In genomic region chr1:17232759-17233661, GRCh38 we compare ENCODE assay signal across 11 cellular contexts. TPM values are rescaled to one million over a fixed set of nuclear protein-coding genes. Genes with fewer than 3 reads are reported as not detected.
DNase-seq lines count a peak whose midpoint lies in the region; ATAC-seq and TF ChIP-seq lines count a peak whose summit lies in the region.
"Had no signal": no experiment of that assay in that cellular context is flagged by ENCODE, and none has a peak within 500 bp of the region (broad histone marks: within the 10 kb centered on the region; RNA-seq: fewer than 3 reads in every experiment).

No MANE protein-coding gene starts in this region.

- H2AFZ ChIP-seq in mesenchymal stem cell (ENCODE audit: low read depth, low read length) = no peak overlapping the region

- no peak for TF ChIP-seq POLR2A in body of pancreas (IDR thresholded peaks at IDR 0.05)

- no peak overlapping the region for H3K23ac ChIP-seq in mesenchymal stem cell (ENCODE audit: low read length in 2 of 2)

- H3K27ac ChIP-seq in body of pancreas = peak overlapping the region; percentile 44 to 75 (median 60)
- H3K27ac ChIP-seq in mesenchymal stem cell (ENCODE audit: low read length, poor library complexity, severe bottlenecking) = peak overlapping the region; percentile 99

- H3K18ac ChIP-seq in mesenchymal stem cell (ENCODE audit: low read depth in 1 of 2, low read length in 2 of 2) = peak overlapping the region; percentile 68 to 86

- H3K4me3 ChIP-seq in body of pancreas (no peak overlapping the region), mesenchymal stem cell (ENCODE audit: insufficient read depth in 1 of 2, low read depth in 1 of 2, low read length in 2 of 2) (no peak overlapping the region)

- H2BK5ac ChIP-seq in mesenchymal stem cell (ENCODE audit: low read depth, low read length, poor library complexity, severe bottlenecking) = peak overlapping the region; percentile 99

- DNase-seq in AG08395 (ENCODE audit: low spot score) (peak; percentile 75), body of pancreas (peak in 2 of 4 donors; percentile 37 to 51), mesenchymal stem cell (peak; percentile 88), NCI-H2107 treated with DMSO at 0.1 percent for 48 hours (lab: John Stamatoyannopoulos, UW; ENCODE audit: unreplicated experiment) (no peak)
- no peak for DNase-seq in activated CD4-positive, alpha-beta T cell treated with anti-CD3 and anti-CD28 coated beads for 48 hours
- no peak for DNase-seq in stimulated activated CD8-positive, alpha-beta memory T cell treated with anti-CD3 and anti-CD28 coated beads, Interleukin-4, amount 100 ng/mL, for 48 hours
- DNase-seq: NCI-H1092 treated with DMSO at 0.1 percent for 48 hours had no signal

- no peaks in the 10 kb centered on the region for H3K79me1 ChIP-seq in mesenchymal stem cell (replicated peaks; ENCODE audit: low read length, poor library complexity, severe bottlenecking)

- H2BK15ac ChIP-seq in mesenchymal stem cell (ENCODE audit: low read depth, poor library complexity, severe bottlenecking) = peak overlapping the region; percentile 94

- no peak for TF ChIP-seq CTCF in body of pancreas (IDR thresholded peaks at IDR 0.05)

- ATAC-seq in body of pancreas = peak; percentile 49
- ATAC-seq in HG03108 (IDR thresholded peaks at IDR 0.05; ENCODE audit: unreplicated experiment) = no peak

- H3K9ac ChIP-seq in mesenchymal stem cell (ENCODE audit: low read length) = no peak overlapping the region

- peak overlapping the region; percentile 60 for H4K8ac ChIP-seq in mesenchymal stem cell (ENCODE audit: low read length)

- intact Hi-C loops in body of pancreas (cut with DNase I) = no loop called here

- peak overlapping the region; percentile 93 for H4K91ac ChIP-seq in mesenchymal stem cell (ENCODE audit: low read length)

- H2BK12ac ChIP-seq in mesenchymal stem cell (ENCODE audit: low read length in 2 of 2) = peak overlapping the region; percentile 72 to 97

- H2AK5ac ChIP-seq in mesenchymal stem cell (ENCODE audit: low read length, severe bottlenecking) = peak overlapping the region; percentile 100

- WGBS in body of pancreas, 2 donors = 61% methylated on average over 19 to 22 of the region's 22 CpGs
- 71% methylated on average over 21 of the region's 22 CpGs for WGBS in mesenchymal stem cell

- H3K9me3 ChIP-seq in body of pancreas (no peaks in the 10 kb centered on the region), mesenchymal stem cell (ENCODE audit: control insufficient read depth, low read length) (no peaks in the 10 kb centered on the region)

- 0 out of 2 replicates have a peak, but pooled peaks have one; percentile 1 for TF ChIP-seq EP300 in Ishikawa (IDR thresholded peaks at IDR 0.05; ENCODE audit: borderline replicate concordance)

- H3K4me2 ChIP-seq in mesenchymal stem cell (ENCODE audit: low read length, poor library complexity, severe bottlenecking) = peak overlapping the region; percentile 48

- H3K27me3 ChIP-seq in body of pancreas (no peaks in the 10 kb centered on the region), mesenchymal stem cell (ENCODE audit: control insufficient read depth in 1 of 2, insufficient read depth in 1 of 2, low read length in 2 of 2) (peaks cover 0 to 32% of the 10 kb centered on the region in 2 experiments)

- no peak for TF ChIP-seq RAD21 in Ishikawa (IDR thresholded peaks at IDR 0.05; ENCODE audit: low read depth)

- peak overlapping the region; percentile 85 for H2BK120ac ChIP-seq in mesenchymal stem cell (ENCODE audit: low read depth, low read length)

- H3K14ac ChIP-seq in mesenchymal stem cell (ENCODE audit: low read length in 2 of 2) = peak overlapping the region in 1 of 2 experiments; percentile 58

- H3K4ac ChIP-seq in mesenchymal stem cell (ENCODE audit: low read depth in 1 of 2, low read length in 2 of 2) = peak overlapping the region; percentile 66 to 67

- no peaks in the 10 kb centered on the region for H3K36me3 ChIP-seq in body of pancreas (replicated peaks in 1 of 2; ENCODE audit: insufficient read depth in 1 of 2, low read depth in 2 of 2)
- no peaks in the 10 kb centered on the region for H3K36me3 ChIP-seq in mesenchymal stem cell (ENCODE audit: control insufficient read depth in 1 of 2, insufficient read depth in 2 of 2, low read depth in 1 of 2, low read length in 2 of 2)

- H3K4me1 ChIP-seq in body of pancreas = peaks cover 16% of the 10 kb centered on the region
- peaks cover 31% of the 10 kb centered on the region for H3K4me1 ChIP-seq in mesenchymal stem cell (ENCODE audit: control insufficient read depth, insufficient read depth, low read depth, low read length)

TF ChIP-seq in Ishikawa, 13 proteins besides CTCF, POLR2A, EP300 and RAD21:
- no peak for TF ChIP-seq MAX (IDR thresholded peaks at IDR 0.05)
- TF ChIP-seq TEAD4 (IDR thresholded peaks at IDR 0.05) = no peak
- no peak for TF ChIP-seq TAF1 (IDR thresholded peaks at IDR 0.05; ENCODE audit: low read depth)
- TF ChIP-seq NFIC (IDR thresholded peaks at IDR 0.05) = peak; percentile 55; the same call in 1 of the 2 replicates
- TF ChIP-seq, protein P1, sequence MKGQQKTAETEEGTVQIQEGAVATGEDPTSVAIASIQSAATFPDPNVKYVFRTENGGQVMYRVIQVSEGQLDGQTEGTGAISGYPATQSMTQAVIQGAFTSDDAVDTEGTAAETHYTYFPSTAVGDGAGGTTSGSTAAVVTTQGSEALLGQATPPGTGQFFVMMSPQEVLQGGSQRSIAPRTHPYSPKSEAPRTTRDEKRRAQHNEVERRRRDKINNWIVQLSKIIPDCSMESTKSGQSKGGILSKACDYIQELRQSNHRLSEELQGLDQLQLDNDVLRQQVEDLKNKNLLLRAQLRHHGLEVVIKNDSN (IDR thresholded peaks at IDR 0.05) = peak; percentile 50
- no peak for TF ChIP-seq EGR1 (IDR thresholded peaks at IDR 0.05)
- TF ChIP-seq ZBTB7A (IDR thresholded peaks at IDR 0.05; ENCODE audit: low read depth) = 0 out of 2 replicates have a peak, but pooled peaks have one; percentile 72
- TF ChIP-seq FOXM1 (IDR thresholded peaks at IDR 0.05; ENCODE audit: borderline replicate concordance, low read depth) = no peak
- TF ChIP-seq CREB1 (IDR thresholded peaks at IDR 0.05; ENCODE audit: low read depth) = 0 out of 2 replicates have a peak, but pooled peaks have one; percentile 60
- no peak for TF ChIP-seq TCF12 (IDR thresholded peaks at IDR 0.05; ENCODE audit: low read depth)

RNA-seq across cellular contexts. Expression of gene PADI3, which starts 15.9 kb away (rescaled TPM):
- total RNA-seq in body of pancreas = not detected
- not detected for polyA plus RNA-seq in mesenchymal stem cell (2013, experiment 1 of 2)
- 0.01 TPM for polyA plus RNA-seq in mesenchymal stem cell (2013, experiment 2 of 2)
- total RNA-seq: activated T-helper 17 cell treated with anti-CD3 and anti-CD28 coated beads, Interleukin-2, amount 50 U/mL, for 72 hours; frontal cortex had no signal

RNA-seq across cellular contexts. Expression of gene PADI1, which starts 28.1 kb away (rescaled TPM):
- total RNA-seq in body of pancreas = not detected
- polyA plus RNA-seq in mesenchymal stem cell (2013, experiment 1 of 2) = 0.03 TPM
- polyA plus RNA-seq in mesenchymal stem cell (2013, experiment 2 of 2) = 0.10 TPM
- total RNA-seq: activated T-helper 17 cell treated with anti-CD3 and anti-CD28 coated beads, Interleukin-2, amount 50 U/mL, for 72 hours; frontal cortex had no signal

Comparison
In these comparisons a context has a peak if more than half of its experiments do, and no peak if none do; other contexts are left out.
1. DNase-seq: peak in AG08395 (single experiment) and mesenchymal stem cell (single experiment); none in NCI-H2107 treated with DMSO at 0.1 percent for 48 hours (single experiment), activated CD4-positive, alpha-beta T cell treated with anti-CD3 and anti-CD28 coated beads for 48 hours (single experiment) and stimulated activated CD8-positive, alpha-beta memory T cell treated with anti-CD3 and anti-CD28 coated beads, Interleukin-4, amount 100 ng/mL, for 48 hours (single experiment).